In the genomic region with DNA sequence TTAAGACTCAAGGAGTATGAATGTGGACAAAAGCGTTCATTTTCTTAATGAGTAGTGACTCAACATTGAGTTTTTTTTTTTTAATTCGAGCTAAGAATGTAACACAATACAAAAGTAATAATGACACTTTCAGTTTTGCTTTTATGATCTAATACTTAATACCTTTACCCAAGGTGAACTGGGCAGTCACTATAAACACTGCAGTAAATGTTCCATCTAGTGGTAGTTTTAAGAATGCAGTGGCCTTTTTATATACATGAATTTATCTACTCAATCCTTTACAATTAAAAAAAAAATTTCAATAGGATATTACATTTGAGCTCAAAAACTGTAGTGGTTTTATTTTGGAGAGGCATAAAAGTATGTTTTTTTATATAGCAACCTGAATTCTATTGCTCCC, we compare ENCODE assay signal across 7 cellular contexts. TPM values are rescaled to one million over a fixed set of nuclear protein-coding genes. Genes with fewer than 3 reads are reported as not detected.
DNase-seq lines count a peak whose midpoint lies in the region; ATAC-seq and TF ChIP-seq lines count a peak whose summit lies in the region.

No MANE protein-coding gene starts in this region.

- no peaks in the 10 kb centered on the region for H3K9me3 ChIP-seq in suprapubic skin

- H3F3A ChIP-seq in GM23338 (replicated peaks; ENCODE audit: low read depth), result no peaks in the 10 kb centered on the region

- peak; percentile 5 for DNase-seq in GM10266 (ENCODE audit: extremely low spot score)
- peak; percentile 11 for DNase-seq in GM23338 (ENCODE audit: low spot score)
- peak; percentile 32 for DNase-seq in SK-MEL-5 (ENCODE audit: low read depth, low spot score)
- peak; percentile 43 for DNase-seq in fibroblast of the aortic adventitia (ENCODE audit: low read depth)
- DNase-seq in suprapubic skin (ENCODE audit: low spot score in 2 of 2), result no peak
- no peak for DNase-seq in NCI-H446 (lab: John Stamatoyannopoulos, UW)
- DNase-seq in stimulated activated naive CD4-positive, alpha-beta T cell treated with Interleukin-2 at 50 U/mL for 16 hours (lab: John Stamatoyannopoulos, UW), result no peak

- H3K4me1 Mint-ChIP-seq in GM23338, result peaks cover 28% of the 10 kb centered on the region

- WGBS in suprapubic skin, result 32% methylated on average over 2 of the region's 2 CpGs

- H3K36me3 Mint-ChIP-seq in GM23338 (ENCODE audit: low read depth), result peaks cover 9% of the 10 kb centered on the region; the same call in 2 of the 3 replicates

- H3K9me2 ChIP-seq in GM23338 (ENCODE audit: insufficient read depth), result no peaks in the 10 kb centered on the region

- H3K4me3 Mint-ChIP-seq in GM23338, result no peak overlapping the region

- in situ Hi-C loops in SK-MEL-5 (cut with HindIII; ENCODE audit: low pct_unique_long_range_greater_than_20kb, low sequenced_read_pairs), result no loop called here

- TF ChIP-seq EP300 in suprapubic skin (IDR thresholded peaks at IDR 0.05), result no peak

- H3K27me3 ChIP-seq in GM23338 (ENCODE audit: insufficient read depth) (no peaks in the 10 kb centered on the region), suprapubic skin (no peaks in the 10 kb centered on the region)

- H3K36me3 ChIP-seq in GM23338 (ENCODE audit: insufficient read depth), result no peaks in the 10 kb centered on the region
- no peaks in the 10 kb centered on the region for H3K36me3 ChIP-seq in suprapubic skin

- H3K9me3 Mint-ChIP-seq in GM23338, result no peaks in the 10 kb centered on the region

- H3K27me3 Mint-ChIP-seq in GM23338 (ENCODE audit: insufficient read depth, low read depth, poor library complexity), result no peaks in the 10 kb centered on the region

- no peak overlapping the region for H2AFZ ChIP-seq in GM23338

- H3K79me2 ChIP-seq in GM23338 (replicated peaks; ENCODE audit: insufficient read depth), result no peaks in the 10 kb centered on the region

- no peaks in the 10 kb centered on the region for H4K20me1 ChIP-seq in GM23338 (replicated peaks; ENCODE audit: insufficient read depth)

- no peak overlapping the region for H3K4me2 ChIP-seq in GM23338

- H3K4me1 ChIP-seq in GM23338 (ENCODE audit: insufficient read depth) (peaks cover 10% of the 10 kb centered on the region), suprapubic skin (peaks cover 9% of the 10 kb centered on the region)

- TF ChIP-seq CTCF in GM10266 (IDR thresholded peaks at IDR 0.05; ENCODE audit: control insufficient read depth, insufficient read depth, low read depth, missing control alignments), result peak; percentile 38
- peak; percentile 34 to 55 for TF ChIP-seq CTCF in GM23338 (conservative IDR thresholded peaks at IDR 0.05; ENCODE audit: low read depth in 2 of 2)
- peak; percentile 70 for TF ChIP-seq CTCF in fibroblast of the aortic adventitia (IDR thresholded peaks at IDR 0.05; ENCODE audit: insufficient read depth, low read length)
- peak; percentile 34 to 46 for TF ChIP-seq CTCF in suprapubic skin (IDR thresholded peaks at IDR 0.05)

- no peak for TF ChIP-seq POLR2A in suprapubic skin (IDR thresholded peaks at IDR 0.05)

- no peak for ATAC-seq in GM23338

- H3K27ac ChIP-seq in GM23338 (ENCODE audit: low read depth), result no peak overlapping the region
- H3K27ac ChIP-seq in suprapubic skin, result no peak overlapping the region

- no peak overlapping the region for H3K4me3 ChIP-seq in GM23338
- no peak overlapping the region for H3K4me3 ChIP-seq in fibroblast of the aortic adventitia (ENCODE audit: low read depth, low read length)
- H3K4me3 ChIP-seq in suprapubic skin, result no peak overlapping the region

- H3K27ac Mint-ChIP-seq in GM23338, result no peak overlapping the region

TF ChIP-seq in GM23338, 12 proteins besides CTCF, POLR2A, EP300 and RAD21 (continues in another document):
- TF ChIP-seq ZNF331 (CRISPR knock-in tag; IDR thresholded peaks at IDR 0.05; ENCODE audit: low read depth) (no peak), ZNF114 (CRISPR knock-in tag; IDR thresholded peaks at IDR 0.05) (no peak), JUNB (IDR thresholded peaks at IDR 0.05; ENCODE audit: unreplicated experiment) (no peak), CREB1 (CRISPR knock-in tag; IDR thresholded peaks at IDR 0.05; ENCODE audit: low read depth) (no peak), EZH2 (IDR thresholded peaks at IDR 0.05; ENCODE audit: low read depth, unreplicated experiment) (no peak), POLR2AphosphoS5 (IDR thresholded peaks at IDR 0.05; ENCODE audit: low read depth) (no peak), EZH2phosphoT487 (IDR thresholded peaks at IDR 0.05; ENCODE audit: unreplicated experiment) (no peak), NANOG (IDR thresholded peaks at IDR 0.05; ENCODE audit: borderline replicate concordance) (no peak)
- TF ChIP-seq, protein P1, sequence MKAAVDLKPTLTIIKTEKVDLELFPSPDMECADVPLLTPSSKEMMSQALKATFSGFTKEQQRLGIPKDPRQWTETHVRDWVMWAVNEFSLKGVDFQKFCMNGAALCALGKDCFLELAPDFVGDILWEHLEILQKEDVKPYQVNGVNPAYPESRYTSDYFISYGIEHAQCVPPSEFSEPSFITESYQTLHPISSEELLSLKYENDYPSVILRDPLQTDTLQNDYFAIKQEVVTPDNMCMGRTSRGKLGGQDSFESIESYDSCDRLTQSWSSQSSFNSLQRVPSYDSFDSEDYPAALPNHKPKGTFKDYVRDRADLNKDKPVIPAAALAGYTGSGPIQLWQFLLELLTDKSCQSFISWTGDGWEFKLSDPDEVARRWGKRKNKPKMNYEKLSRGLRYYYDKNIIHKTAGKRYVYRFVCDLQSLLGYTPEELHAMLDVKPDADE (IDR thresholded peaks at IDR 0.05), result no peak
- TF ChIP-seq, protein P2, sequence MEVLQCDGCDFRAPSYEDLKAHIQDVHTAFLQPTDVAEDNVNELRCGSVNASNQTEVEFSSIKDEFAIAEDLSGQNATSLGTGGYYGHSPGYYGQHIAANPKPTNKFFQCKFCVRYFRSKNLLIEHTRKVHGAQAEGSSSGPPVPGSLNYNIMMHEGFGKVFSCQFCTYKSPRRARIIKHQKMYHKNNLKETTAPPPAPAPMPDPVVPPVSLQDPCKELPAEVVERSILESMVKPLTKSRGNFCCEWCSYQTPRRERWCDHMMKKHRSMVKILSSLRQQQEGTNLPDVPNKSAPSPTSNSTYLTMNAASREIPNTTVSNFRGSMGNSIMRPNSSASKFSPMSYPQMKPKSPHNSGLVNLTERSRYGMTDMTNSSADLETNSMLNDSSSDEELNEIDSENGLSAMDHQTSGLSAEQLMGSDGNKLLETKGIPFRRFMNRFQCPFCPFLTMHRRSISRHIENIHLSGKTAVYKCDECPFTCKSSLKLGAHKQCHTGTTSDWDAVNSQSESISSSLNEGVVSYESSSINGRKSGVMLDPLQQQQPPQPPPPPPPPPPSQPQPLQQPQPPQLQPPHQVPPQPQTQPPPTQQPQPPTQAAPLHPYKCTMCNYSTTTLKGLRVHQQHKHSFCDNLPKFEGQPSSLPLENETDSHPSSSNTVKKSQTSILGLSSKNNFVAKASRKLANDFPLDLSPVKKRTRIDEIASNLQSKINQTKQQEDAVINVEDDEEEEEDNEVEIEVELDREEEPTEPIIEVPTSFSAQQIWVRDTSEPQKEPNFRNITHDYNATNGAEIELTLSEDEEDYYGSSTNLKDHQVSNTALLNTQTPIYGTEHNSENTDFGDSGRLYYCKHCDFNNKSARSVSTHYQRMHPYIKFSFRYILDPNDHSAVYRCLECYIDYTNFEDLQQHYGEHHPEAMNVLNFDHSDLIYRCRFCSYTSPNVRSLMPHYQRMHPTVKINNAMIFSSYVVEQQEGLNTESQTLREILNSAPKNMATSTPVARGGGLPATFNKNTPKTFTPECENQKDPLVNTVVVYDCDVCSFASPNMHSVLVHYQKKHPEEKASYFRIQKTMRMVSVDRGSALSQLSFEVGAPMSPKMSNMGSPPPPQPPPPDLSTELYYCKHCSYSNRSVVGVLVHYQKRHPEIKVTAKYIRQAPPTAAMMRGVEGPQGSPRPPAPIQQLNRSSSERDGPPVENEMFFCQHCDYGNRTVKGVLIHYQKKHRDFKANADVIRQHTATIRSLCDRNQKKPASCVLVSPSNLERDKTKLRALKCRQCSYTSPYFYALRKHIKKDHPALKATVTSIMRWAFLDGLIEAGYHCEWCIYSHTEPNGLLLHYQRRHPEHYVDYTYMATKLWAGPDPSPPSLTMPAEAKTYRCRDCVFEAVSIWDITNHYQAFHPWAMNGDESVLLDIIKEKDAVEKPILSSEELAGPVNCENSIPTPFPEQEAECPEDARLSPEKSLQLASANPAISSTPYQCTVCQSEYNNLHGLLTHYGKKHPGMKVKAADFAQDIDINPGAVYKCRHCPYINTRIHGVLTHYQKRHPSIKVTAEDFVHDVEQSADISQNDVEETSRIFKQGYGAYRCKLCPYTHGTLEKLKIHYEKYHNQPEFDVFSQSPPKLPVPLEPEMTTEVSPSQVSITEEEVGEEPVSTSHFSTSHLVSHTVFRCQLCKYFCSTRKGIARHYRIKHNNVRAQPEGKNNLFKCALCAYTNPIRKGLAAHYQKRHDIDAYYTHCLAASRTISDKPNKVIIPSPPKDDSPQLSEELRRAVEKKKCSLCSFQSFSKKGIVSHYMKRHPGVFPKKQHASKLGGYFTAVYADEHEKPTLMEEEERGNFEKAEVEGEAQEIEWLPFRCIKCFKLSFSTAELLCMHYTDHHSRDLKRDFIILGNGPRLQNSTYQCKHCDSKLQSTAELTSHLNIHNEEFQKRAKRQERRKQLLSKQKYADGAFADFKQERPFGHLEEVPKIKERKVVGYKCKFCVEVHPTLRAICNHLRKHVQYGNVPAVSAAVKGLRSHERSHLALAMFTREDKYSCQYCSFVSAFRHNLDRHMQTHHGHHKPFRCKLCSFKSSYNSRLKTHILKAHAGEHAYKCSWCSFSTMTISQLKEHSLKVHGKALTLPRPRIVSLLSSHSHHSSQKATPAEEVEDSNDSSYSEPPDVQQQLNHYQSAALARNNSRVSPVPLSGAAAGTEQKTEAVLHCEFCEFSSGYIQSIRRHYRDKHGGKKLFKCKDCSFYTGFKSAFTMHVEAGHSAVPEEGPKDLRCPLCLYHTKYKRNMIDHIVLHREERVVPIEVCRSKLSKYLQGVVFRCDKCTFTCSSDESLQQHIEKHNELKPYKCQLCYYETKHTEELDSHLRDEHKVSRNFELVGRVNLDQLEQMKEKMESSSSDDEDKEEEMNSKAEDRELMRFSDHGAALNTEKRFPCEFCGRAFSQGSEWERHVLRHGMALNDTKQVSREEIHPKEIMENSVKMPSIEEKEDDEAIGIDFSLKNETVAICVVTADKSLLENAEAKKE (CRISPR knock-in tag; IDR thresholded peaks at IDR 0.05), result no peak

RNA-seq across cellular contexts. Expression of a gene that starts 33.9 kb away (rescaled TPM):
- 43.6 and 51.2 TPM in 2 replicates for total RNA-seq in GM23338 (2014; rRNA removed; shearing (Covaris generic))
- polyA plus RNA-seq in GM23338 (2016; fragmentation: Nextera tagmentation; extraction: Ambion mirVana), result 32.6 and 35.7 TPM in 2 replicates
- total RNA-seq in SK-MEL-5 (2014; rRNA removed; shearing (Covaris generic)), result 48.5 and 48.8 TPM in 2 replicates
- polyA plus RNA-seq in SK-MEL-5 (2015; cell fraction: cytosol; rRNA removed), result 23.3 and 27.7 TPM in 2 replicates
- 6.7 and 9.6 TPM in 2 replicates for polyA plus RNA-seq in SK-MEL-5 (2015; cell fraction: nucleus; rRNA removed)
- 2.9 and 6.7 TPM in 2 replicates for total RNA-seq in fibroblast of the aortic adventitia (ENCODE audit: low replicate concordance)
- total RNA-seq in suprapubic skin, result 10 to 100 TPM; 39.7 to 83.0 (median 60.2) TPM

Comparison
In these comparisons a context has a peak if more than half of its experiments do, and no peak if none do; other contexts are left out.
1. DNase-seq: peak in GM10266 (single experiment), GM23338 (single experiment), SK-MEL-5 (single experiment) and fibroblast of the aortic adventitia (single experiment); none in suprapubic skin (0 of 2), NCI-H446 (0 of 2) and stimulated activated naive CD4-positive, alpha-beta T cell treated with Interleukin-2 at 50 U/mL for 16 hours (single experiment).
2. Peak in every context shown above with its lines, with median percentiles within 50 percentile points of each other: CTCF ChIP-seq.